Comparison of ENCODE assay signal across 20 cellular contexts in the genomic region with DNA sequence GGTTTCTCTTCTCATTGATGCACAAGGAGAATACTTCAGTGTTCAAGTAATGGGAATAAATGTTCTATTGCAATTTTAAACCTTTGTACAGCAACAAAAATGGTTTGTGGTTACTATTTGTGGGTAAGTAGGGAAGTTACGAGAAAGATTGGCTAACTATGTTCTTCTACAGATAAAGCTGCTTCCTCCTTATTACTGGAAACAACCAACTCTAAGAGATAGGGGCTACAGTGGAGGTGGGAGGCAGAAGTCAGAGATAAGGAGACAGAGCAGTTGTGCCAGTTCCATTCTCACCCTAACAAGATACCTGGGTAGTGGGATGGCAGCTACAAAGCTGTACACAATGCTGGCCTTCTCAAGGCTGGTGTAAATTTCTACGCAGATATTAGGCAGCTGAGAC. TPM values are rescaled to one million over a fixed set of nuclear protein-coding genes. Genes with fewer than 3 reads are reported as not detected.
DNase-seq lines count a peak whose midpoint lies in the region; ATAC-seq, FAIRE-seq and TF ChIP-seq lines count a peak whose summit lies in the region.
"Had no signal": no experiment of that assay in that cellular context is flagged by ENCODE, and none has a peak within 500 bp of the region (broad histone marks: within the 10 kb centered on the region; RNA-seq: fewer than 3 reads in every experiment).

No MANE protein-coding gene starts in this region.

- POLR2A ChIA-PET in K562 (lab: Yijun Ruan, JAX): interaction anchor here (0.6 to 0.9 kb wide), 2 partner anchors 35 to 143 kb away, joined by 3 read pairs; no protein-coding TSS in a partner anchor

- H3K27ac ChIP-seq in K562 (ENCODE audit: extremely low read depth, low read depth, low read length): peak overlapping the region; percentile 52; the same call in 2 of the 3 replicates
- H3K27ac ChIP-seq: uterus had no signal

- no peaks in the 10 kb centered on the region for H3K9me3 ChIP-seq in K562 (replicated peaks; ENCODE audit: control insufficient read depth, insufficient read depth, low read depth, low read length)
- H3K9me3 ChIP-seq: uterus had no signal

- 0 out of 2 replicates have a peak overlapping the region, but pooled peaks have one; percentile 17 for H2AFZ ChIP-seq in K562 (ENCODE audit: low read depth, low read length)

- intact Hi-C loops in activated CD4-positive, alpha-beta T cell treated with anti-CD3 and anti-CD28 coated beads, Interleukin-2, amount 10 ng/mL, durations not matched to agents 24 days and 14 days (cut with micrococcal nuclease): no loop called here
- intact Hi-C loops in K562 (cut with micrococcal nuclease): loop anchor here (5.0 kb wide), 2 partner anchors 50 to 85 kb away; a partner anchor contains a TSS

- H3K36me3 ChIP-seq in K562 (ENCODE audit: control insufficient read depth, insufficient read depth, low read length): no peaks in the 10 kb centered on the region
- H3K36me3 ChIP-seq: uterus had no signal

- no peak overlapping the region for H3K4me3 ChIP-seq in K562
- H3K4me3 ChIP-seq: uterus had no signal

- no TSS peak for BruUV-seq in K562 (replicated peaks; lab: Mats Ljungman, UMichigan)

- H3K9me1 ChIP-seq in K562 (ENCODE audit: control insufficient read depth, insufficient read depth, low read length): no peaks in the 10 kb centered on the region

- ATAC-seq in K562: peak; percentile 48
- ATAC-seq in stimulated activated naive B cell treated with anti-CD40 and anti-IgM and Interleukin-4, amounts not matched to agents 10 μg/mL and 1 μg/mL and 100 μg/mL, for 72 hours (replicated peaks): peak; percentile 10 to 25
- ATAC-seq in GM21367 (IDR thresholded peaks at IDR 0.05; ENCODE audit: unreplicated experiment): no peak
- ATAC-seq: left ventricle myocardium superior had no signal

- no peaks in the 10 kb centered on the region for H3K27me3 ChIP-seq in K562 (ENCODE audit: control insufficient read depth in 2 of 2, insufficient read depth in 2 of 2, low read length in 2 of 2)
- H3K27me3 ChIP-seq: dorsolateral prefrontal cortex, uterus had no signal

- peak overlapping the region; percentile 48 for H3K4me2 ChIP-seq in K562 (ENCODE audit: insufficient read depth, low read length)

- no peaks in the 10 kb centered on the region for H4K20me1 ChIP-seq in K562 (replicated peaks; ENCODE audit: control insufficient read depth, insufficient read depth, low read length)

- H3K9ac ChIP-seq in K562 (ENCODE audit: insufficient read depth in 1 of 2, low read depth in 2 of 2, low read length in 2 of 2): peak overlapping the region in 1 of 2 experiments; percentile 63; a peak in 2 of 4 replicates

- no peak for DNase-seq in activated CD4-positive, alpha-beta T cell treated with anti-CD3 and anti-CD28 coated beads, Interleukin-2, amount 10 ng/mL, durations not matched to agents 24 days and 14 days
- no peak for DNase-seq in activated CD4-positive, alpha-beta T cell treated with anti-CD3 and anti-CD28 coated beads, Interleukin-2, amount 50 U/mL, for 4 hours
- peak; percentile 64 for DNase-seq in NOMO-1 treated with dmso at 0.1 percent for 144 hours (lab: John Stamatoyannopoulos, UW; ENCODE audit: unreplicated experiment)
- peak; percentile 22 to 34 (median 24) for DNase-seq in K562 (ENCODE audit: extremely low read depth in 1 of 4, low spot score in 3 of 4)
- no peak for DNase-seq in stimulated activated naive B cell treated with anti-CD40 and anti-IgM and Interleukin-4, amounts not matched to agents 10 μg/mL and 1 μg/mL and 100 μg/mL, for 72 hours
- DNase-seq in GM12892 (ENCODE audit: insufficient read length): no peak
- no peak for DNase-seq in AG20443 (ENCODE audit: low spot score)
- DNase-seq: activated effector memory CD4-positive, alpha-beta T cell treated with anti-CD3 and anti-CD28 coated beads, Interleukin-2, amount 50 U/mL, for 16 hours; dorsolateral prefrontal cortex; left ventricle myocardium superior; natural killer cell; NCI-H146; NCI-H524; RPMI8226; T-helper 9 cell; uterus had no signal

- no peak for TF ChIP-seq CTCF in K562 (IDR thresholded peaks at IDR 0.05 in 2 of 3, conservative IDR thresholded peaks at IDR 0.05 in 1 of 3; ENCODE audit: insufficient read depth in 2 of 3, low read depth in 1 of 3, low read length in 3 of 3)

- WGBS in K562 (ENCODE audit: insufficient coverage, low coverage, missing lambda C conversion rate): 0% methylated on average over 2 of the region's 2 CpGs

- in situ Hi-C loops in K562 (cut with MboI): no loop called here

- peaks cover 13% of the 10 kb centered on the region for H3K4me1 Mint-ChIP-seq in activated CD4-positive, alpha-beta T cell treated with anti-CD3 and anti-CD28 coated beads, Interleukin-2, amount 10 ng/mL, durations not matched to agents 24 days and 14 days
- peaks cover 9 to 15% of the 10 kb centered on the region in 2 donors for H3K4me1 Mint-ChIP-seq in stimulated activated naive B cell treated with anti-CD40 and anti-IgM and Interleukin-4, amounts not matched to agents 10 μg/mL and 1 μg/mL and 100 μg/mL, for 72 hours

- no peaks in the 10 kb centered on the region for H3K27me3 Mint-ChIP-seq in activated CD4-positive, alpha-beta T cell treated with anti-CD3 and anti-CD28 coated beads, Interleukin-2, amount 10 ng/mL, durations not matched to agents 24 days and 14 days
- H3K27me3 Mint-ChIP-seq in stimulated activated naive B cell treated with anti-CD40 and anti-IgM and Interleukin-4, amounts not matched to agents 10 μg/mL and 1 μg/mL and 100 μg/mL, for 72 hours: no peaks in the 10 kb centered on the region
- H3K27me3 Mint-ChIP-seq: IgD-negative memory B cell had no signal

- FAIRE-seq in K562 (lab: Jason Lieb, UNC) (no peak), GM12892 (lab: Jason Lieb, UNC) (no peak)
- FAIRE-seq: A204.1, GM18507 had no signal

- H3K4me3 Mint-ChIP-seq in activated CD4-positive, alpha-beta T cell treated with anti-CD3 and anti-CD28 coated beads, Interleukin-2, amount 10 ng/mL, durations not matched to agents 24 days and 14 days: peak overlapping the region; percentile 15
- no peak overlapping the region for H3K4me3 Mint-ChIP-seq in stimulated activated naive B cell treated with anti-CD40 and anti-IgM and Interleukin-4, amounts not matched to agents 10 μg/mL and 1 μg/mL and 100 μg/mL, for 72 hours
- H3K4me3 Mint-ChIP-seq: IgD-negative memory B cell, natural killer cell had no signal

- peaks cover 9 to 31% of the 10 kb centered on the region in 2 experiments for H3K4me1 ChIP-seq in K562 (replicated peaks in 1 of 2; ENCODE audit: control insufficient read depth in 2 of 2, insufficient read depth in 2 of 2, low read length in 2 of 2)
- H3K4me1 ChIP-seq: uterus had no signal

- H3K9me3 Mint-ChIP-seq in activated CD4-positive, alpha-beta T cell treated with anti-CD3 and anti-CD28 coated beads, Interleukin-2, amount 10 ng/mL, durations not matched to agents 24 days and 14 days: no peaks in the 10 kb centered on the region
- H3K9me3 Mint-ChIP-seq in stimulated activated naive B cell treated with anti-CD40 and anti-IgM and Interleukin-4, amounts not matched to agents 10 μg/mL and 1 μg/mL and 100 μg/mL, for 72 hours: no peaks in the 10 kb centered on the region
- H3K9me3 Mint-ChIP-seq: IgD-negative memory B cell, natural killer cell had no signal

- H3K79me2 ChIP-seq in K562 (ENCODE audit: control insufficient read depth, insufficient read depth, low read length): no peaks in the 10 kb centered on the region

- no peak for TF ChIP-seq POLR2A in K562 (conservative IDR thresholded peaks at IDR 0.05)
- no peak for TF ChIP-seq POLR2A in GM12892 (IDR thresholded peaks at IDR 0.05; ENCODE audit: low read depth, low read length)

- H3K27ac Mint-ChIP-seq in activated CD4-positive, alpha-beta T cell treated with anti-CD3 and anti-CD28 coated beads, Interleukin-2, amount 10 ng/mL, durations not matched to agents 24 days and 14 days: no peak overlapping the region
- no peak overlapping the region for H3K27ac Mint-ChIP-seq in stimulated activated naive B cell treated with anti-CD40 and anti-IgM and Interleukin-4, amounts not matched to agents 10 μg/mL and 1 μg/mL and 100 μg/mL, for 72 hours
- H3K27ac Mint-ChIP-seq: IgD-negative memory B cell, natural killer cell had no signal

- TF ChIP-seq RAD21 in K562 (CRISPR knock-in tag; conservative IDR thresholded peaks at IDR 0.05 in 1 of 2, IDR thresholded peaks at IDR 0.05 in 1 of 2): no peak

- CTCF ChIA-PET in K562 (lab: Yijun Ruan, JAX; ENCODE audit: low intra/inter-chr PET ratio): no interaction called here

- H3K36me3 Mint-ChIP-seq in activated CD4-positive, alpha-beta T cell treated with anti-CD3 and anti-CD28 coated beads, Interleukin-2, amount 10 ng/mL, durations not matched to agents 24 days and 14 days (ENCODE audit: low read depth): no peaks in the 10 kb centered on the region
- H3K36me3 Mint-ChIP-seq in stimulated activated naive B cell treated with anti-CD40 and anti-IgM and Interleukin-4, amounts not matched to agents 10 μg/mL and 1 μg/mL and 100 μg/mL, for 72 hours: peaks cover 0 to 5% of the 10 kb centered on the region in 2 donors
- H3K36me3 Mint-ChIP-seq: IgD-negative memory B cell, natural killer cell had no signal

- TF ChIP-seq EP300 in K562 (IDR thresholded peaks at IDR 0.05; ENCODE audit: low read length): peak; percentile 71

RNA-seq across cellular contexts. Expression of a gene that starts 16.2 kb away (rescaled TPM):
- 0.19 and 0.40 TPM in 2 replicates for total RNA-seq in activated CD4-positive, alpha-beta T cell treated with anti-CD3 and anti-CD28 coated beads, Interleukin-2, amount 10 ng/mL, durations not matched to agents 24 days and 14 days
- total RNA-seq in K562 (2011; cell fraction: chromatin; rRNA removed; ENCODE audit: low replicate concordance): 0.83 and 2.5 TPM in 2 replicates
- total RNA-seq in K562 (2011; cell fraction: nucleolus; rRNA removed): 0.83 and 0.92 TPM in 2 replicates
- 1.8 and 2.3 TPM in 2 replicates for total RNA-seq in K562 (2011; cell fraction: nucleoplasm; rRNA removed)
- total RNA-seq in K562 (2014; rRNA removed): 0.36 and 0.45 TPM in 2 replicates
- total RNA-seq in K562 (2014; rRNA removed; fragmentation: Illumina TruSeq; extraction: Trizol): 0.29 and 0.32 TPM in 2 replicates
- total RNA-seq in K562 (2015; rRNA removed; fragmentation: Illumina TruSeq; extraction: Trizol): 0.23 and 0.29 TPM in 2 replicates
- 0.18 TPM in 2 replicates for total RNA-seq in K562 (2021)
- polyA plus RNA-seq in K562 (2011; rRNA removed): 0.72 and 0.85 TPM in 2 replicates
- polyA plus RNA-seq in K562 (2011; cell fraction: cytosol; rRNA removed): 0.34 and 0.52 TPM in 2 replicates
- 1.3 and 1.6 TPM in 2 replicates for polyA plus RNA-seq in K562 (2011; cell fraction: nucleus; rRNA removed)
- 0.14 and 0.17 TPM in 2 replicates for polyA plus RNA-seq in K562 (2012)
- 0.37 and 0.39 TPM in 2 replicates for polyA plus RNA-seq in K562 (2014; fragmentation: Illumina TruSeq; extraction: Trizol)
- under 1 TPM; 0.30 to 0.52 TPM for polyA plus RNA-seq in K562 (2014; fragmentation: Nextera tagmentation; extraction: Ambion mirVana)
- 0.15 and 0.47 TPM in 2 replicates for polyA plus RNA-seq in K562 (2014; rRNA removed)
- polyA minus RNA-seq in K562 (2011; rRNA and poly(A)+ RNA removed): 0.36 and 0.70 TPM in 2 replicates
- not detected in 2 replicates for polyA minus RNA-seq in K562 (2011; cell fraction: cytosol; rRNA and poly(A)+ RNA removed)
- 0.27 and 0.44 TPM in 2 replicates for polyA minus RNA-seq in K562 (2011; cell fraction: nucleus; rRNA and poly(A)+ RNA removed)
- polyA plus RNA-seq in GM12892 (2012; ENCODE audit: missing spikeins): 0.59 TPM

RNA-seq across cellular contexts. Expression of a gene that starts 30.0 kb away (rescaled TPM):
- total RNA-seq in activated CD4-positive, alpha-beta T cell treated with anti-CD3 and anti-CD28 coated beads, Interleukin-2, amount 10 ng/mL, durations not matched to agents 24 days and 14 days: 0.28 and 0.63 TPM in 2 replicates
- total RNA-seq in K562 (2011; cell fraction: chromatin; rRNA removed; ENCODE audit: low replicate concordance): 0.16 and 0.56 TPM in 2 replicates
- not detected in 2 replicates for total RNA-seq in K562 (2011; cell fraction: nucleolus; rRNA removed)
- total RNA-seq in K562 (2011; cell fraction: nucleoplasm; rRNA removed): 0.23 TPM in 1 of 2 replicates, not detected in the other
- 0.18 and 0.49 TPM in 2 replicates for total RNA-seq in K562 (2014; rRNA removed)
- total RNA-seq in K562 (2014; rRNA removed; fragmentation: Illumina TruSeq; extraction: Trizol): 0.25 and 0.86 TPM in 2 replicates
- total RNA-seq in K562 (2015; rRNA removed; fragmentation: Illumina TruSeq; extraction: Trizol): 0.54 and 0.72 TPM in 2 replicates
- 0.11 and 0.22 TPM in 2 replicates for total RNA-seq in K562 (2021)
- 0.04 and 0.32 TPM in 2 replicates for polyA plus RNA-seq in K562 (2011; rRNA removed)
- polyA plus RNA-seq in K562 (2011; cell fraction: cytosol; rRNA removed): 0.62 TPM in 1 of 2 replicates, not detected in the other
- polyA plus RNA-seq in K562 (2011; cell fraction: nucleus; rRNA removed): 0.10 and 0.37 TPM in 2 replicates
- 0.25 and 0.26 TPM in 2 replicates for polyA plus RNA-seq in K562 (2012)
- polyA plus RNA-seq in K562 (2014; fragmentation: Illumina TruSeq; extraction: Trizol): 0.17 and 0.42 TPM in 2 replicates
- polyA plus RNA-seq in K562 (2014; fragmentation: Nextera tagmentation; extraction: Ambion mirVana): under 1 TPM; 0.20 to 0.22 TPM
- polyA plus RNA-seq in K562 (2014; rRNA removed): 0.29 TPM in 1 of 2 replicates, not detected in the other
- polyA minus RNA-seq in K562 (2011; rRNA and poly(A)+ RNA removed): 0.33 and 0.63 TPM in 2 replicates
- not detected in 2 replicates for polyA minus RNA-seq in K562 (2011; cell fraction: cytosol; rRNA and poly(A)+ RNA removed)
- polyA minus RNA-seq in K562 (2011; cell fraction: nucleus; rRNA and poly(A)+ RNA removed): 0.40 TPM in 1 of 2 replicates, not detected in the other
- 1.2 TPM for polyA plus RNA-seq in GM12892 (2012; ENCODE audit: missing spikeins)

RNA-seq across cellular contexts. Expression of a gene that starts 30.3 kb away (rescaled TPM):
- total RNA-seq in activated CD4-positive, alpha-beta T cell treated with anti-CD3 and anti-CD28 coated beads, Interleukin-2, amount 10 ng/mL, durations not matched to agents 24 days and 14 days: 31.1 and 32.1 TPM in 2 replicates
- total RNA-seq in K562 (2011; cell fraction: chromatin; rRNA removed; ENCODE audit: low replicate concordance): 4.8 and 8.6 TPM in 2 replicates
- 2.8 and 3.7 TPM in 2 replicates for total RNA-seq in K562 (2011; cell fraction: nucleolus; rRNA removed)
- total RNA-seq in K562 (2011; cell fraction: nucleoplasm; rRNA removed): 7.8 and 14.2 TPM in 2 replicates
- total RNA-seq in K562 (2014; rRNA removed) (9.7 and 12.3 TPM in 2 replicates), K562 (2014; rRNA removed; fragmentation: Illumina TruSeq; extraction: Trizol) (15.4 and 16.6 TPM in 2 replicates), K562 (2015; rRNA removed; fragmentation: Illumina TruSeq; extraction: Trizol) (11.2 and 12.0 TPM in 2 replicates), K562 (2021) (13.1 and 14.0 TPM in 2 replicates)
- polyA plus RNA-seq in K562 (2011; rRNA removed) (12.2 and 17.4 TPM in 2 replicates), K562 (2014; fragmentation: Illumina TruSeq; extraction: Trizol) (12.0 and 14.0 TPM in 2 replicates), K562 (2014; fragmentation: Nextera tagmentation; extraction: Ambion mirVana) (1 to 10 TPM; 3.3 to 4.7 TPM), K562 (2014; rRNA removed) (8.5 and 10.0 TPM in 2 replicates)
- polyA plus RNA-seq in K562 (2011; cell fraction: cytosol; rRNA removed): 7.0 and 10.5 TPM in 2 replicates
- polyA plus RNA-seq in K562 (2011; cell fraction: nucleus; rRNA removed): 5.1 and 5.2 TPM in 2 replicates
- 6.9 and 7.1 TPM in 2 replicates for polyA plus RNA-seq in K562 (2012)
- 18.8 and 23.4 TPM in 2 replicates for polyA minus RNA-seq in K562 (2011; rRNA and poly(A)+ RNA removed)
- 6.7 and 11.8 TPM in 2 replicates for polyA minus RNA-seq in K562 (2011; cell fraction: cytosol; rRNA and poly(A)+ RNA removed)
- polyA minus RNA-seq in K562 (2011; cell fraction: nucleus; rRNA and poly(A)+ RNA removed): 2.8 and 4.6 TPM in 2 replicates
- polyA plus RNA-seq in GM12892 (2012; ENCODE audit: missing spikeins): 24.4 TPM

RNA-seq across cellular contexts. Expression of a gene that starts 50.2 kb away (rescaled TPM):
- total RNA-seq in activated CD4-positive, alpha-beta T cell treated with anti-CD3 and anti-CD28 coated beads, Interleukin-2, amount 10 ng/mL, durations not matched to agents 24 days and 14 days: 17.7 and 18.5 TPM in 2 replicates
- total RNA-seq in K562 (2011; cell fraction: chromatin; rRNA removed; ENCODE audit: low replicate concordance): 22.8 and 28.7 TPM in 2 replicates
- 16.3 and 18.5 TPM in 2 replicates for total RNA-seq in K562 (2011; cell fraction: nucleolus; rRNA removed)
- total RNA-seq in K562 (2011; cell fraction: nucleoplasm; rRNA removed): 18.0 and 19.5 TPM in 2 replicates
- total RNA-seq in K562 (2014; rRNA removed) (7.9 and 8.1 TPM in 2 replicates), K562 (2014; rRNA removed; fragmentation: Illumina TruSeq; extraction: Trizol) (10.0 and 12.3 TPM in 2 replicates), K562 (2015; rRNA removed; fragmentation: Illumina TruSeq; extraction: Trizol) (9.4 and 9.9 TPM in 2 replicates), K562 (2021) (8.6 and 9.2 TPM in 2 replicates)
- polyA plus RNA-seq in K562 (2011; rRNA removed) (23.8 and 25.6 TPM in 2 replicates), K562 (2014; fragmentation: Illumina TruSeq; extraction: Trizol) (13.1 and 15.1 TPM in 2 replicates), K562 (2014; fragmentation: Nextera tagmentation; extraction: Ambion mirVana) (10 to 100 TPM in 1 of 2 experiments, 1 to 10 TPM in 1; 5.7 to 10.5 TPM), K562 (2014; rRNA removed) (7.0 and 9.4 TPM in 2 replicates)
- polyA plus RNA-seq in K562 (2011; cell fraction: cytosol; rRNA removed): 11.4 and 19.1 TPM in 2 replicates
- polyA plus RNA-seq in K562 (2011; cell fraction: nucleus; rRNA removed): 22.9 and 27.2 TPM in 2 replicates
- 7.8 and 14.1 TPM in 2 replicates for polyA plus RNA-seq in K562 (2012)
- 25.9 and 26.4 TPM in 2 replicates for polyA minus RNA-seq in K562 (2011; rRNA and poly(A)+ RNA removed)
- 9.1 and 12.3 TPM in 2 replicates for polyA minus RNA-seq in K562 (2011; cell fraction: cytosol; rRNA and poly(A)+ RNA removed)
- 12.8 and 21.5 TPM in 2 replicates for polyA minus RNA-seq in K562 (2011; cell fraction: nucleus; rRNA and poly(A)+ RNA removed)
- 19.7 TPM for polyA plus RNA-seq in GM12892 (2012; ENCODE audit: missing spikeins)

RNA-seq across cellular contexts. Expression of a gene that starts 50.7 kb away (rescaled TPM):
- total RNA-seq in activated CD4-positive, alpha-beta T cell treated with anti-CD3 and anti-CD28 coated beads, Interleukin-2, amount 10 ng/mL, durations not matched to agents 24 days and 14 days: 418 and 441 TPM in 2 replicates
- total RNA-seq in K562 (2011; cell fraction: chromatin; rRNA removed; ENCODE audit: low replicate concordance): 54.8 and 74.6 TPM in 2 replicates
- total RNA-seq in K562 (2011; cell fraction: nucleolus; rRNA removed): 43.2 and 44.5 TPM in 2 replicates
- 51.8 and 61.0 TPM in 2 replicates for total RNA-seq in K562 (2011; cell fraction: nucleoplasm; rRNA removed)
- 144 and 157 TPM in 2 replicates for total RNA-seq in K562 (2014; rRNA removed)
- 184 and 201 TPM in 2 replicates for total RNA-seq in K562 (2014; rRNA removed; fragmentation: Illumina TruSeq; extraction: Trizol)
- total RNA-seq in K562 (2015; rRNA removed; fragmentation: Illumina TruSeq; extraction: Trizol): 193 and 197 TPM in 2 replicates
- total RNA-seq in K562 (2021): 168 and 175 TPM in 2 replicates
- polyA plus RNA-seq in K562 (2011; rRNA removed): 137 and 208 TPM in 2 replicates
- 162 and 171 TPM in 2 replicates for polyA plus RNA-seq in K562 (2011; cell fraction: cytosol; rRNA removed)
- polyA plus RNA-seq in K562 (2011; cell fraction: nucleus; rRNA removed): 49.9 and 55.0 TPM in 2 replicates
- 62.9 and 128 TPM in 2 replicates for polyA plus RNA-seq in K562 (2012)
- 282 and 317 TPM in 2 replicates for polyA plus RNA-seq in K562 (2014; fragmentation: Illumina TruSeq; extraction: Trizol)
- 10 to 100 TPM; 41.4 to 75.1 TPM for polyA plus RNA-seq in K562 (2014; fragmentation: Nextera tagmentation; extraction: Ambion mirVana)
- 202 and 232 TPM in 2 replicates for polyA plus RNA-seq in K562 (2014; rRNA removed)
- 227 and 265 TPM in 2 replicates for polyA minus RNA-seq in K562 (2011; rRNA and poly(A)+ RNA removed)
- 77.3 and 97.7 TPM in 2 replicates for polyA minus RNA-seq in K562 (2011; cell fraction: cytosol; rRNA and poly(A)+ RNA removed)
- polyA minus RNA-seq in K562 (2011; cell fraction: nucleus; rRNA and poly(A)+ RNA removed): 15.5 and 36.1 TPM in 2 replicates
- polyA plus RNA-seq in GM12892 (2012; ENCODE audit: missing spikeins): 127 TPM

Comparison
In these comparisons a context has a peak if more than half of its experiments do, and no peak if none do; other contexts are left out.
1. DNase-seq: peak in NOMO-1 treated with dmso at 0.1 percent for 144 hours (single experiment) and K562 (4 of 4); none in activated CD4-positive, alpha-beta T cell treated with anti-CD3 and anti-CD28 coated beads, Interleukin-2, amount 10 ng/mL, durations not matched to agents 24 days and 14 days (single experiment), activated CD4-positive, alpha-beta T cell treated with anti-CD3 and anti-CD28 coated beads, Interleukin-2, amount 50 U/mL, for 4 hours (0 of 2), stimulated activated naive B cell treated with anti-CD40 and anti-IgM and Interleukin-4, amounts not matched to agents 10 μg/mL and 1 μg/mL and 100 μg/mL, for 72 hours (single experiment), GM12892 (single experiment) and AG20443 (single experiment).